Comparison of ENCODE assay signal across 8 cellular contexts in genomic region chr1:113928129-113928949, GRCh38. TPM values are rescaled to one million over a fixed set of nuclear protein-coding genes. Genes with fewer than 3 reads are reported as not detected.
DNase-seq lines count a peak whose midpoint lies in the region; ATAC-seq and TF ChIP-seq lines count a peak whose summit lies in the region.

No MANE protein-coding gene starts in this region.

- H3K4me3 Mint-ChIP-seq in CD4-positive, CD25-positive, alpha-beta regulatory T cell: peak overlapping the region; percentile 96 to 99 (median 99)
- H3K4me3 Mint-ChIP-seq in endodermal cell: peak overlapping the region; percentile 88
- peak overlapping the region; percentile 82 to 100 (median 98) for H3K4me3 Mint-ChIP-seq in naive thymus-derived CD8-positive, alpha-beta T cell

- TF ChIP-seq CTCF in endodermal cell (conservative IDR thresholded peaks at IDR 0.05): no peak

- peaks cover 33 to 48% (median 42%) of the 10 kb centered on the region in 4 donors for H3K4me1 Mint-ChIP-seq in CD4-positive, CD25-positive, alpha-beta regulatory T cell
- H3K4me1 Mint-ChIP-seq in endodermal cell: peaks cover 27% of the 10 kb centered on the region
- H3K4me1 Mint-ChIP-seq in naive thymus-derived CD8-positive, alpha-beta T cell: peaks cover 34 to 49% (median 45%) of the 10 kb centered on the region in 4 donors

- POLR2A ChIA-PET in naive thymus-derived CD8-positive, alpha-beta T cell (lab: Charles Lee): interaction anchor here (0.9 to 10.2 kb wide), 12 partner anchors 11 to 145 kb away, joined by 3 to 179 read pairs (median 14); partner anchors contain the start of genes AP4B1, DCLRE1B and RSBN1

- no peaks in the 10 kb centered on the region for H3K9me3 Mint-ChIP-seq in CD4-positive, CD25-positive, alpha-beta regulatory T cell
- no peaks in the 10 kb centered on the region for H3K9me3 Mint-ChIP-seq in endodermal cell
- no peaks in the 10 kb centered on the region for H3K9me3 Mint-ChIP-seq in naive thymus-derived CD8-positive, alpha-beta T cell

- H3K36me3 Mint-ChIP-seq in CD4-positive, CD25-positive, alpha-beta regulatory T cell: peaks cover 8% of the 10 kb centered on the region
- H3K36me3 Mint-ChIP-seq in endodermal cell (ENCODE audit: low read depth): no peaks in the 10 kb centered on the region
- H3K36me3 Mint-ChIP-seq in naive thymus-derived CD8-positive, alpha-beta T cell: peaks cover 0 to 4% (median 2%) of the 10 kb centered on the region in 3 donors

- WGBS in endodermal cell (ENCODE audit: insufficient coverage in 1 of 2, insufficient read length in 1 of 2), 2 experiments: 34 to 54% methylated on average over 4 to 7 of the region's 7 CpGs

- peak overlapping the region; percentile 96 for H3K4me3 ChIP-seq in CD4-positive, CD25-positive, alpha-beta regulatory T cell (ENCODE audit: low read depth, low read length)
- H3K4me3 ChIP-seq in endodermal cell (ENCODE audit: low read length): peak overlapping the region; percentile 90

- peak overlapping the region; percentile 70 for H3K9ac ChIP-seq in endodermal cell (ENCODE audit: extremely low read depth, low read length, poor library complexity, severe bottlenecking)

- peak overlapping the region; percentile 98 for H3K27ac ChIP-seq in CD4-positive, CD25-positive, alpha-beta regulatory T cell (ENCODE audit: insufficient read depth, low read length, poor library complexity, severe bottlenecking)
- H3K27ac ChIP-seq in endodermal cell (ENCODE audit: low read depth, low read length): no peak overlapping the region

- peaks cover under 1% of the 10 kb centered on the region for H3K27me3 Mint-ChIP-seq in CD4-positive, CD25-positive, alpha-beta regulatory T cell
- peaks cover 12% of the 10 kb centered on the region for H3K27me3 Mint-ChIP-seq in endodermal cell (ENCODE audit: insufficient read depth)
- peaks cover 0 to 4% (median 0%) of the 10 kb centered on the region in 5 donors for H3K27me3 Mint-ChIP-seq in naive thymus-derived CD8-positive, alpha-beta T cell

- H3K27ac Mint-ChIP-seq in CD4-positive, CD25-positive, alpha-beta regulatory T cell: peak overlapping the region; percentile 99 to 100 (median 100)
- peak overlapping the region; percentile 95 for H3K27ac Mint-ChIP-seq in endodermal cell
- peak overlapping the region; percentile 98 to 100 (median 100) for H3K27ac Mint-ChIP-seq in naive thymus-derived CD8-positive, alpha-beta T cell

- H3K4me1 ChIP-seq in CD4-positive, CD25-positive, alpha-beta regulatory T cell (ENCODE audit: control insufficient read depth, insufficient read depth, low read length, poor library complexity, severe bottlenecking): peaks cover 40% of the 10 kb centered on the region
- H3K4me1 ChIP-seq in endodermal cell (ENCODE audit: control insufficient read depth, insufficient read depth, low read length): peaks cover 8% of the 10 kb centered on the region

- H3K27me3 ChIP-seq in CD4-positive, CD25-positive, alpha-beta regulatory T cell (ENCODE audit: control insufficient read depth, insufficient read depth, low read length): no peaks in the 10 kb centered on the region
- peaks cover 19% of the 10 kb centered on the region for H3K27me3 ChIP-seq in endodermal cell (ENCODE audit: control insufficient read depth, insufficient read depth, low read length, poor library complexity, severe bottlenecking)

- no peaks in the 10 kb centered on the region for H3K9me3 ChIP-seq in CD4-positive, CD25-positive, alpha-beta regulatory T cell (ENCODE audit: control insufficient read depth in 2 of 2, low read length in 2 of 2)
- no peaks in the 10 kb centered on the region for H3K9me3 ChIP-seq in endodermal cell (ENCODE audit: control insufficient read depth, low read length)

- DNase-seq in CD4-positive, CD25-positive, alpha-beta regulatory T cell: no peak
- peak; percentile 5 for DNase-seq in RPMI7951 (ENCODE audit: low read depth)
- no peak for DNase-seq in endodermal cell
- DNase-seq in naive thymus-derived CD8-positive, alpha-beta T cell: no peak
- DNase-seq in activated CD8-positive, alpha-beta memory T cell treated with anti-CD3 and anti-CD28 coated beads, Interleukin-2, amount 50 U/mL, for 4 hours: no peak

- ATAC-seq in CD4-positive, CD25-positive, alpha-beta regulatory T cell (ENCODE audit: low read depth in 2 of 2): no peak
- ATAC-seq in GM21737 (IDR thresholded peaks at IDR 0.05; ENCODE audit: unreplicated experiment) (peak; percentile 22), HG03521 (IDR thresholded peaks at IDR 0.05; ENCODE audit: unreplicated experiment) (no peak), HG02759 (IDR thresholded peaks at IDR 0.05; ENCODE audit: unreplicated experiment) (no peak)
- ATAC-seq in naive thymus-derived CD8-positive, alpha-beta T cell: no peak

- no peaks in the 10 kb centered on the region for H3K36me3 ChIP-seq in CD4-positive, CD25-positive, alpha-beta regulatory T cell (ENCODE audit: control insufficient read depth, insufficient read depth, low read length)
- H3K36me3 ChIP-seq in endodermal cell (ENCODE audit: control insufficient read depth, insufficient read depth, low read length): no peaks in the 10 kb centered on the region

RNA-seq across cellular contexts. Expression of gene HIPK1, which starts 0.8 kb away (rescaled TPM):
- 189 TPM for total RNA-seq in CD4-positive, CD25-positive, alpha-beta regulatory T cell
- polyA plus RNA-seq in CD4-positive, CD25-positive, alpha-beta regulatory T cell: 10 to 100 TPM in 2 of 4 donors, 1 to 10 TPM in 2; 8.6 to 12.5 (median 11.0) TPM
- total RNA-seq in RPMI7951 (2014; rRNA removed; shearing (Covaris generic)): 18.2 and 23.6 TPM in 2 replicates
- 10 to 100 TPM; 71.4 to 79.2 TPM for total RNA-seq in endodermal cell
- polyA plus RNA-seq in endodermal cell (2013, experiment 1 of 2): 35.6 TPM
- polyA plus RNA-seq in endodermal cell (2013, experiment 2 of 2): 35.1 TPM
- 100 to 1,000 TPM; 123 to 138 TPM for total RNA-seq in naive thymus-derived CD8-positive, alpha-beta T cell
- 10 to 100 TPM; 14.5 to 19.3 (median 17.5) TPM for polyA plus RNA-seq in naive thymus-derived CD8-positive, alpha-beta T cell

RNA-seq across cellular contexts. Expression of gene DCLRE1B, which starts 23.2 kb away (rescaled TPM):
- total RNA-seq in CD4-positive, CD25-positive, alpha-beta regulatory T cell: 7.0 TPM
- 1 to 10 TPM; 2.2 to 6.6 (median 4.7) TPM for polyA plus RNA-seq in CD4-positive, CD25-positive, alpha-beta regulatory T cell
- total RNA-seq in RPMI7951 (2014; rRNA removed; shearing (Covaris generic)): 15.7 and 21.5 TPM in 2 replicates
- total RNA-seq in endodermal cell: 10 to 100 TPM in 1 of 2 donors, 1 to 10 TPM in 1; 7.4 to 11.0 TPM
- 12.7 TPM for polyA plus RNA-seq in endodermal cell (2013, experiment 1 of 2)
- polyA plus RNA-seq in endodermal cell (2013, experiment 2 of 2): 12.8 TPM
- 1 to 10 TPM; 5.2 to 5.5 TPM for total RNA-seq in naive thymus-derived CD8-positive, alpha-beta T cell
- polyA plus RNA-seq in naive thymus-derived CD8-positive, alpha-beta T cell: 1 to 10 TPM; 3.7 to 5.2 (median 4.5) TPM

RNA-seq across cellular contexts. Expression of gene AP4B1, which starts 23.7 kb away (rescaled TPM):
- 53.6 TPM for total RNA-seq in CD4-positive, CD25-positive, alpha-beta regulatory T cell
- polyA plus RNA-seq in CD4-positive, CD25-positive, alpha-beta regulatory T cell: 10 to 100 TPM; 12.9 to 16.1 (median 14.5) TPM
- total RNA-seq in RPMI7951 (2014; rRNA removed; shearing (Covaris generic)): 16.9 and 20.3 TPM in 2 replicates
- 10 to 100 TPM in 1 of 2 donors, 1 to 10 TPM in 1; 9.6 to 14.7 TPM for total RNA-seq in endodermal cell
- 21.7 TPM for polyA plus RNA-seq in endodermal cell (2013, experiment 1 of 2)
- polyA plus RNA-seq in endodermal cell (2013, experiment 2 of 2): 18.6 TPM
- total RNA-seq in naive thymus-derived CD8-positive, alpha-beta T cell: 10 to 100 TPM; 65.1 to 75.2 TPM
- polyA plus RNA-seq in naive thymus-derived CD8-positive, alpha-beta T cell: 1 to 10 TPM; 7.9 to 9.6 (median 8.6) TPM

RNA-seq across cellular contexts. Expression of gene BCL2L15, which starts 41.0 kb away (rescaled TPM):
- total RNA-seq in CD4-positive, CD25-positive, alpha-beta regulatory T cell: 2.2 TPM
- 1 to 10 TPM in 1 of 4 donors, under 1 TPM in 3; 0.30 to 2.1 (median 0.63) TPM for polyA plus RNA-seq in CD4-positive, CD25-positive, alpha-beta regulatory T cell
- total RNA-seq in RPMI7951 (2014; rRNA removed; shearing (Covaris generic)): not detected in 2 replicates
- under 1 TPM in 1 of 2 donors, not detected in 1; 0.73 TPM for total RNA-seq in endodermal cell
- 0.11 TPM for polyA plus RNA-seq in endodermal cell (2013, experiment 1 of 2)
- 1.5 TPM for polyA plus RNA-seq in endodermal cell (2013, experiment 2 of 2)
- 1 to 10 TPM; 1.3 to 3.3 TPM for total RNA-seq in naive thymus-derived CD8-positive, alpha-beta T cell
- under 1 TPM in 1 of 3 donors, not detected in 2; 0.03 TPM for polyA plus RNA-seq in naive thymus-derived CD8-positive, alpha-beta T cell

RNA-seq across cellular contexts. Expression of gene OLFML3, which starts 50.9 kb away (rescaled TPM):
- 0.64 TPM for total RNA-seq in CD4-positive, CD25-positive, alpha-beta regulatory T cell
- not detected for polyA plus RNA-seq in CD4-positive, CD25-positive, alpha-beta regulatory T cell
- total RNA-seq in RPMI7951 (2014; rRNA removed; shearing (Covaris generic)): 9.1 and 9.7 TPM in 2 replicates
- total RNA-seq in endodermal cell: 10 to 100 TPM in 1 of 2 donors, 1 to 10 TPM in 1; 4.3 to 14.8 TPM
- 17.4 TPM for polyA plus RNA-seq in endodermal cell (2013, experiment 1 of 2)
- polyA plus RNA-seq in endodermal cell (2013, experiment 2 of 2): 10.1 TPM
- under 1 TPM; 0.36 to 0.49 TPM for total RNA-seq in naive thymus-derived CD8-positive, alpha-beta T cell
- not detected for polyA plus RNA-seq in naive thymus-derived CD8-positive, alpha-beta T cell
